8 cellular contexts compared by ENCODE assay signal in the genomic region with DNA sequence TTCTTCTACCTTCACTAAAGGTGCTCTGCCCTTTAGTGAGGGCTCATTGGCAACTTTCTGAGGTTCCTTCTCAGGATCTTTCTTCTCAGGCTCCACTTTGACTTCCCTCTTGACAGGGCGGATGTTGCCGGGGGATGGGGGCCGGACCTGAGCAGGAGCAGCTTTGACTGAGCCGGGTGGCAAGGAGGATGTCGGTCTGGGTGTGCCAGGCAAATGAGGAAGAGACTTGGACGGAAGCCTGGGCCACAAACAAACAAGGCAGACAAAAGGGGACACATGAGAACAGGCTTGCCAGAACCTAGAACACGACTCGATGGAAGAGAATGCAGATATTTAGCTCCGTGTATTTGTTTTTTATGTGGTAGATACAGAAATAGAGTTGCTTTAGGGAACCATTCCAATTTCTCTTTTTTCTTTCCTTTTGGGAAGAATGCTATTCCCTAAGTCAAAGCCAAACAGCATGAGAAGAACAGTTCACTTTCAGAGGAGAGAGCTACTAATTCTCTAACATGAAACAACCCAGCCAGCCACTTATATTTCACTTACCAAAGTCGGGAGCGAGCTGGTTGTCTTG.
A peak's percentile ranks its signal among the peaks of the same experiment; 100 is the strongest.
DNase-seq lines count a peak whose midpoint lies in the region; ATAC-seq, FAIRE-seq and TF ChIP-seq lines count a peak whose summit lies in the region.

No MANE protein-coding gene starts in this region.

- peaks cover 38% of the 10 kb centered on the region for H3K36me3 Mint-ChIP-seq in GM23338 (ENCODE audit: low read depth)

- no peaks in the 10 kb centered on the region for H3K9me3 Mint-ChIP-seq in GM23338

- H3K4me3 ChIP-seq in GM23338, result no peak overlapping the region

- H3K27ac ChIP-seq in GM23338 (ENCODE audit: low read depth), result no peak overlapping the region

- H3K27me3 Mint-ChIP-seq in GM23338 (ENCODE audit: insufficient read depth, low read depth, poor library complexity), result peaks cover 3% of the 10 kb centered on the region

- H3K4me1 Mint-ChIP-seq in GM23338, result peaks cover 2% of the 10 kb centered on the region; the same call in 2 of the 3 replicates

- H3K4me2 ChIP-seq in GM23338, result no peak overlapping the region

- H3K27me3 ChIP-seq in GM23338 (ENCODE audit: insufficient read depth), result no peaks in the 10 kb centered on the region

- peaks cover 13% of the 10 kb centered on the region for H3K36me3 ChIP-seq in GM23338 (ENCODE audit: insufficient read depth)

- 0 out of 2 replicates have a peak, but pooled peaks cover 4% of the 10 kb centered on the region for H3F3A ChIP-seq in GM23338 (replicated peaks; ENCODE audit: low read depth)

- H3K79me2 ChIP-seq in GM23338 (replicated peaks; ENCODE audit: insufficient read depth), result no peaks in the 10 kb centered on the region

- DNase-seq in GM23338 (ENCODE audit: low spot score) (no peak), RPMI8226 (peak; percentile 16), frontal cortex (ENCODE audit: low spot score in 2 of 2) (peak; percentile 35 to 41), urothelium cell line (ENCODE audit: low spot score) (no peak), NCI-H1694 (lab: John Stamatoyannopoulos, UW) (no peak), T1000 (lab: John Stamatoyannopoulos, UW) (no peak), KG1 (lab: John Stamatoyannopoulos, UW) (no peak)
- peak; percentile 36 for DNase-seq in stimulated activated CD4-positive, alpha-beta T cell treated with anti-CD3 and anti-CD28 coated beads, Interleukin-15, amount 100 ng/mL, for 24 hours

- H4K20me1 ChIP-seq in GM23338 (replicated peaks; ENCODE audit: insufficient read depth), result peaks cover 3% of the 10 kb centered on the region; the same call in 1 of the 2 replicates

- no peak overlapping the region for H2AFZ ChIP-seq in GM23338

- FAIRE-seq in frontal cortex (lab: Jason Lieb, UNC) (no peak), urothelium cell line (lab: Jason Lieb, UNC) (no peak)

- TF ChIP-seq CTCF in GM23338 (conservative IDR thresholded peaks at IDR 0.05; ENCODE audit: low read depth in 2 of 2), result no peak

- peak overlapping the region; percentile 46; the same call in 1 of the 2 replicates for H3K27ac Mint-ChIP-seq in GM23338

- H3K4me3 Mint-ChIP-seq in GM23338, result no peak overlapping the region

- no peaks in the 10 kb centered on the region for H3K9me2 ChIP-seq in GM23338 (ENCODE audit: insufficient read depth)

- no peak for ATAC-seq in GM23338

- H3K4me1 ChIP-seq in GM23338 (ENCODE audit: insufficient read depth), result no peaks in the 10 kb centered on the region; the same call in 1 of the 2 replicates

TF ChIP-seq in GM23338, 12 proteins besides CTCF, POLR2A, EP300 and RAD21:
- TF ChIP-seq EZH2phosphoT487 (IDR thresholded peaks at IDR 0.05; ENCODE audit: unreplicated experiment), result no peak
- TF ChIP-seq ZNF331 (CRISPR knock-in tag; IDR thresholded peaks at IDR 0.05; ENCODE audit: low read depth), result no peak
- no peak for TF ChIP-seq STAT1 (IDR thresholded peaks at IDR 0.05; ENCODE audit: unreplicated experiment)
- no peak for TF ChIP-seq ZNF462 (CRISPR knock-in tag; IDR thresholded peaks at IDR 0.05)
- no peak for TF ChIP-seq JUNB (IDR thresholded peaks at IDR 0.05; ENCODE audit: unreplicated experiment)
- no peak for TF ChIP-seq NANOG (IDR thresholded peaks at IDR 0.05; ENCODE audit: borderline replicate concordance)
- TF ChIP-seq, protein P1, sequence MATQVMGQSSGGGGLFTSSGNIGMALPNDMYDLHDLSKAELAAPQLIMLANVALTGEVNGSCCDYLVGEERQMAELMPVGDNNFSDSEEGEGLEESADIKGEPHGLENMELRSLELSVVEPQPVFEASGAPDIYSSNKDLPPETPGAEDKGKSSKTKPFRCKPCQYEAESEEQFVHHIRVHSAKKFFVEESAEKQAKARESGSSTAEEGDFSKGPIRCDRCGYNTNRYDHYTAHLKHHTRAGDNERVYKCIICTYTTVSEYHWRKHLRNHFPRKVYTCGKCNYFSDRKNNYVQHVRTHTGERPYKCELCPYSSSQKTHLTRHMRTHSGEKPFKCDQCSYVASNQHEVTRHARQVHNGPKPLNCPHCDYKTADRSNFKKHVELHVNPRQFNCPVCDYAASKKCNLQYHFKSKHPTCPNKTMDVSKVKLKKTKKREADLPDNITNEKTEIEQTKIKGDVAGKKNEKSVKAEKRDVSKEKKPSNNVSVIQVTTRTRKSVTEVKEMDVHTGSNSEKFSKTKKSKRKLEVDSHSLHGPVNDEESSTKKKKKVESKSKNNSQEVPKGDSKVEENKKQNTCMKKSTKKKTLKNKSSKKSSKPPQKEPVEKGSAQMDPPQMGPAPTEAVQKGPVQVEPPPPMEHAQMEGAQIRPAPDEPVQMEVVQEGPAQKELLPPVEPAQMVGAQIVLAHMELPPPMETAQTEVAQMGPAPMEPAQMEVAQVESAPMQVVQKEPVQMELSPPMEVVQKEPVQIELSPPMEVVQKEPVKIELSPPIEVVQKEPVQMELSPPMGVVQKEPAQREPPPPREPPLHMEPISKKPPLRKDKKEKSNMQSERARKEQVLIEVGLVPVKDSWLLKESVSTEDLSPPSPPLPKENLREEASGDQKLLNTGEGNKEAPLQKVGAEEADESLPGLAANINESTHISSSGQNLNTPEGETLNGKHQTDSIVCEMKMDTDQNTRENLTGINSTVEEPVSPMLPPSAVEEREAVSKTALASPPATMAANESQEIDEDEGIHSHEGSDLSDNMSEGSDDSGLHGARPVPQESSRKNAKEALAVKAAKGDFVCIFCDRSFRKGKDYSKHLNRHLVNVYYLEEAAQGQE (IDR thresholded peaks at IDR 0.05; ENCODE audit: unreplicated experiment), result no peak
- TF ChIP-seq CREB1 (CRISPR knock-in tag; IDR thresholded peaks at IDR 0.05; ENCODE audit: low read depth), result no peak
- TF ChIP-seq, protein P2, sequence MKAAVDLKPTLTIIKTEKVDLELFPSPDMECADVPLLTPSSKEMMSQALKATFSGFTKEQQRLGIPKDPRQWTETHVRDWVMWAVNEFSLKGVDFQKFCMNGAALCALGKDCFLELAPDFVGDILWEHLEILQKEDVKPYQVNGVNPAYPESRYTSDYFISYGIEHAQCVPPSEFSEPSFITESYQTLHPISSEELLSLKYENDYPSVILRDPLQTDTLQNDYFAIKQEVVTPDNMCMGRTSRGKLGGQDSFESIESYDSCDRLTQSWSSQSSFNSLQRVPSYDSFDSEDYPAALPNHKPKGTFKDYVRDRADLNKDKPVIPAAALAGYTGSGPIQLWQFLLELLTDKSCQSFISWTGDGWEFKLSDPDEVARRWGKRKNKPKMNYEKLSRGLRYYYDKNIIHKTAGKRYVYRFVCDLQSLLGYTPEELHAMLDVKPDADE (IDR thresholded peaks at IDR 0.05), result no peak

Comparison
In these comparisons a context has a peak if more than half of its experiments do, and no peak if none do; other contexts are left out.
1. DNase-seq: peak in RPMI8226 (single experiment), frontal cortex (2 of 2) and stimulated activated CD4-positive, alpha-beta T cell treated with anti-CD3 and anti-CD28 coated beads, Interleukin-15, amount 100 ng/mL, for 24 hours (single experiment); none in GM23338 (single experiment), urothelium cell line (single experiment), NCI-H1694 (single experiment), T1000 (single experiment) and KG1 (single experiment).